1 cellular context compared by ENCODE assay signal in the genomic region with DNA sequence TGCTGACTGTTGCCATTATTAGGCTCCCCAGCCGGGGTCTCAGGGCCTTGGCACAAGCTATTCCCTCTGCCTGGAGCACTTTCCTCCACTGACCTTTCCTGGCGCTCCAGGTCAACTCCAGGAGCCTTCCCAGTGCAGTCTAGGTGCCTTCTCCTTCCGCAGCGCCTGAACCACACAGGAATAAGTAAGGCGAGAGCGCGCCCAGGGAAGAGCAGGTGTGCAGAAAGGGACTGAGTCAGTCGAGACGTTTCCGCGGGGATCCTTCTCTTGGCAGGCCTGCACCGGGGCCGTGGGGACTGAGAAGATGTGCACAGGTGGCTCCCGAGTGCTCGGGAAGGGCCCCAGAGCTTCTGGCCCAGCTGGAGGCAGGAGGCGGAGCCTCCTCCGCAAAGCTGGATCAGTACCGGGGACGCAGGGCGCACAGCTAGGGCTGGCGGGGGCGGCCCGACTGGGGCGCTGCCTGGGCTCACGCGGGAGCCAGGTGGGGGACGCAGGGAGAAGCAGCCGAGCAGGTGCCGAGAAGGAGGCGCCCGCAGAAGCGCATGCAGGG.
TF ChIP-seq lines count a peak whose summit lies in the region.

No MANE protein-coding gene starts in this region.

TF ChIP-seq in IMR-90, 13 proteins besides CTCF, POLR2A, EP300 and RAD21 (continued from another document):
- TF ChIP-seq, protein P1, sequence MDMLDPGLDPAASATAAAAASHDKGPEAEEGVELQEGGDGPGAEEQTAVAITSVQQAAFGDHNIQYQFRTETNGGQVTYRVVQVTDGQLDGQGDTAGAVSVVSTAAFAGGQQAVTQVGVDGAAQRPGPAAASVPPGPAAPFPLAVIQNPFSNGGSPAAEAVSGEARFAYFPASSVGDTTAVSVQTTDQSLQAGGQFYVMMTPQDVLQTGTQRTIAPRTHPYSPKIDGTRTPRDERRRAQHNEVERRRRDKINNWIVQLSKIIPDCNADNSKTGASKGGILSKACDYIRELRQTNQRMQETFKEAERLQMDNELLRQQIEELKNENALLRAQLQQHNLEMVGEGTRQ (IDR thresholded peaks at IDR 0.05; ENCODE audit: low read depth, low read length) = no peak
